Comparison of ENCODE assay signal across 9 cellular contexts in genomic region chr17:4721203-4722135, GRCh38. TPM values are rescaled to one million over a fixed set of nuclear protein-coding genes. Genes with fewer than 3 reads are reported as not detected.
DNase-seq lines count a peak whose midpoint lies in the region; ATAC-seq, FAIRE-seq and TF ChIP-seq lines count a peak whose summit lies in the region.
"Had no signal": no experiment of that assay in that cellular context is flagged by ENCODE, and none has a peak within 500 bp of the region (broad histone marks: within the 10 kb centered on the region; RNA-seq: fewer than 3 reads in every experiment).

No MANE protein-coding gene starts in this region.

- no peak for FAIRE-seq in bronchial epithelial cell (lab: Jason Lieb, UNC)

- H3K27me3 ChIP-seq in bronchial epithelial cell (ENCODE audit: control insufficient read depth, insufficient read depth, low read length) (no peaks in the 10 kb centered on the region), muscle layer of duodenum (ENCODE audit: low read depth, low read length) (no peaks in the 10 kb centered on the region)

- peak; percentile 38 for DNase-seq in DMS 273 treated with DMSO at 0.1 percent for 48 hours (lab: John Stamatoyannopoulos, UW)
- DNase-seq in NCI-H2171 (lab: John Stamatoyannopoulos, UW): peak; percentile 29
- peak; percentile 65 for DNase-seq in bronchial epithelial cell (ENCODE audit: low read depth)
- no peak for DNase-seq in NCI-H510A (lab: John Stamatoyannopoulos, UW)
- no peak for DNase-seq in iPS-NIHi11 (ENCODE audit: low spot score)
- DNase-seq in CD1c-positive myeloid dendritic cell (ENCODE audit: extremely low spot score): no peak
- DNase-seq: NCI-H510A treated with DMSO at 0.1 percent for 48 hours had no signal

- TF ChIP-seq CTCF in bronchial epithelial cell (IDR thresholded peaks at IDR 0.05; ENCODE audit: insufficient read depth, low read length, severe bottlenecking): no peak

- H3K36me3 ChIP-seq in bronchial epithelial cell (ENCODE audit: control insufficient read depth, insufficient read depth, low read length) (no peaks in the 10 kb centered on the region), muscle layer of duodenum (ENCODE audit: control insufficient read depth in 1 of 2, insufficient read depth in 2 of 2, low read length in 2 of 2) (peaks cover 16 to 17% of the 10 kb centered on the region in 2 donors)

- H3K4me3 ChIP-seq in bronchial epithelial cell (ENCODE audit: low read depth, low read length) (no peak overlapping the region), muscle layer of duodenum (ENCODE audit: low read depth in 1 of 2, low read length in 2 of 2) (no peak overlapping the region)

- H3K4me1 ChIP-seq in muscle layer of duodenum (ENCODE audit: control insufficient read depth in 1 of 2, insufficient read depth in 2 of 2, low read length in 2 of 2): peaks cover 0 to 5% of the 10 kb centered on the region in 2 donors

- no peak for ATAC-seq in HG02571 (IDR thresholded peaks at IDR 0.05; ENCODE audit: unreplicated experiment)

- H3K27ac ChIP-seq in muscle layer of duodenum (ENCODE audit: low read length): peak overlapping the region; percentile 23

- H3K9me3 ChIP-seq in muscle layer of duodenum (ENCODE audit: control insufficient read depth in 1 of 2, low read length in 2 of 2): no peaks in the 10 kb centered on the region

RNA-seq across cellular contexts. Expression of gene MED11, which starts 9.8 kb away (rescaled TPM):
- 10.5 and 16.5 TPM in 2 replicates for total RNA-seq in bronchial epithelial cell

RNA-seq across cellular contexts. Expression of gene ARRB2, which starts 11.0 kb away (rescaled TPM):
- total RNA-seq in bronchial epithelial cell: 2.9 and 6.5 TPM in 2 replicates

RNA-seq across cellular contexts. Expression of gene PELP1, which starts 17.5 kb away (rescaled TPM):
- total RNA-seq in bronchial epithelial cell: 11.8 and 13.7 TPM in 2 replicates

RNA-seq across cellular contexts. Expression of gene ZMYND15, which starts 18.2 kb away (rescaled TPM):
- under 0.01 and 0.38 TPM in 2 replicates for total RNA-seq in bronchial epithelial cell

RNA-seq across cellular contexts. Expression of gene CXCL16, which starts 18.3 kb away (rescaled TPM):
- 9.2 and 12.7 TPM in 2 replicates for total RNA-seq in bronchial epithelial cell

Comparison
In these comparisons a context has a peak if more than half of its experiments do, and no peak if none do; other contexts are left out.
1. DNase-seq: peak in DMS 273 treated with DMSO at 0.1 percent for 48 hours (single experiment), NCI-H2171 (single experiment) and bronchial epithelial cell (single experiment); none in NCI-H510A (single experiment), iPS-NIHi11 (single experiment) and CD1c-positive myeloid dendritic cell (single experiment).